In genomic region chr12:92403210-92404175, GRCh38 we compare ENCODE assay signal across 8 cellular contexts.
DNase-seq lines count a peak whose midpoint lies in the region; ATAC-seq, FAIRE-seq and TF ChIP-seq lines count a peak whose summit lies in the region.

No MANE protein-coding gene starts in this region.

- TF ChIP-seq CTCF in GM13977 (IDR thresholded peaks at IDR 0.05; ENCODE audit: extremely low read depth, insufficient read depth, missing control alignments) = no peak
- TF ChIP-seq CTCF in OCI-LY7 (conservative IDR thresholded peaks at IDR 0.05; ENCODE audit: low read length) = no peak
- TF ChIP-seq CTCF in GM12878 (IDR thresholded peaks at IDR 0.05 in 2 of 3, conservative IDR thresholded peaks at IDR 0.05 in 1 of 3; ENCODE audit: control insufficient read depth in 2 of 3, extremely low read depth in 1 of 3, insufficient read depth in 1 of 3, low read depth in 3 of 3, low read length in 3 of 3) = no peak
- TF ChIP-seq CTCF in progenitor cell of endocrine pancreas (IDR thresholded peaks at IDR 0.05; ENCODE audit: unreplicated experiment) = no peak
- TF ChIP-seq CTCF in coronary artery (IDR thresholded peaks at IDR 0.05) = no peak

- H4K20me1 ChIP-seq in OCI-LY7 (ENCODE audit: insufficient read depth, low read length) (no peaks in the 10 kb centered on the region), GM12878 (ENCODE audit: control insufficient read depth, insufficient read depth) (no peaks in the 10 kb centered on the region)

- peaks cover 81% of the 10 kb centered on the region for H3K4me1 ChIP-seq in OCI-LY7 (ENCODE audit: insufficient read depth, low read length, poor library complexity, severe bottlenecking)
- H3K4me1 ChIP-seq in GM12878 (ENCODE audit: control insufficient read depth, insufficient read depth, low read length) = peaks cover 70% of the 10 kb centered on the region

- H3K36me3 ChIP-seq in OCI-LY7 (ENCODE audit: insufficient read depth, low read length) = no peaks in the 10 kb centered on the region
- no peaks in the 10 kb centered on the region for H3K36me3 ChIP-seq in GM12878 (ENCODE audit: control insufficient read depth in 2 of 2, insufficient read depth in 2 of 2, low read length in 1 of 2)

- H3K27me3 ChIP-seq in GM12878 (replicated peaks in 1 of 2; ENCODE audit: control insufficient read depth in 2 of 2, insufficient read depth in 2 of 2, low read length in 1 of 2) = no peaks in the 10 kb centered on the region

- H3K4me3 Mint-ChIP-seq in stimulated activated memory B cell treated with anti-CD40 and anti-IgM and Interleukin-4, amounts not matched to agents 10 μg/mL and 1 μg/mL and 100 μg/mL, for 72 hours = peak overlapping the region; percentile 57
- no peak overlapping the region for H3K4me3 Mint-ChIP-seq in progenitor cell of endocrine pancreas (ENCODE audit: low read depth)

- SMC1A ChIA-PET in GM12878 (lab: Charles Lee; ENCODE audit: uncharacterized antibody, unreplicated experiment) = interaction anchor here (0.6 to 11.7 kb wide), 54 partner anchors 10 to 774 kb away, joined by 3 to 145 read pairs (median 4); partner anchors contain the start of gene BTG1

- peak; percentile 83 for ATAC-seq in GM21825 (IDR thresholded peaks at IDR 0.05; ENCODE audit: unreplicated experiment)
- peak; percentile 85 for ATAC-seq in GM12878
- ATAC-seq in stimulated activated memory B cell treated with anti-CD40 and anti-IgM and Interleukin-4, amounts not matched to agents 10 μg/mL and 1 μg/mL and 100 μg/mL, for 72 hours = peak; percentile 93

- BruUV-seq in OCI-LY7 (replicated peaks; lab: Mats Ljungman, UMichigan) (TSS peak; percentile 96), GM12878 (replicated peaks; lab: Mats Ljungman, UMichigan) (TSS peak; percentile 98)

- H3K9me3 Mint-ChIP-seq in stimulated activated memory B cell treated with anti-CD40 and anti-IgM and Interleukin-4, amounts not matched to agents 10 μg/mL and 1 μg/mL and 100 μg/mL, for 72 hours = no peaks in the 10 kb centered on the region
- peaks cover 5% of the 10 kb centered on the region for H3K9me3 Mint-ChIP-seq in progenitor cell of endocrine pancreas (ENCODE audit: low read depth)

- H3K4me3 ChIP-seq in OCI-LY7 (ENCODE audit: low read depth, low read length, poor library complexity, severe bottlenecking) = peak overlapping the region; percentile 34
- no peak overlapping the region for H3K4me3 ChIP-seq in GM12878
- no peak overlapping the region for H3K4me3 ChIP-seq in coronary artery

- intact Hi-C loops in OCI-LY7 (cut with micrococcal nuclease; ENCODE audit: unreplicated experiment) = loop anchor here (1.0 to 5.0 kb wide), 3 partner anchors 40 to 371 kb away; no protein-coding TSS in a partner anchor
- intact Hi-C loops in GM12878 (cut with micrococcal nuclease; ENCODE audit: unreplicated experiment) = loop anchor here (1.0 to 5.0 kb wide), 5 partner anchors 40 to 371 kb away; no protein-coding TSS in a partner anchor

- peak; percentile 64 for DNase-seq in GM13977 (ENCODE audit: low spot score)
- DNase-seq in OCI-LY7 (ENCODE audit: low spot score) = peak; percentile 85
- peak; percentile 98 for DNase-seq in GM12878 (ENCODE audit: low read depth, low spot score)
- no peak for DNase-seq in progenitor cell of endocrine pancreas (ENCODE audit: low spot score, unreplicated experiment)
- DNase-seq in coronary artery (ENCODE audit: low spot score) = no peak
- DNase-seq in NCI-H1048 (lab: John Stamatoyannopoulos, UW) = no peak

- H3K27ac ChIP-seq in OCI-LY7 (ENCODE audit: low read depth, low read length, poor library complexity, severe bottlenecking) (peak overlapping the region; percentile 70), GM12878 (ENCODE audit: control insufficient read depth, insufficient read depth) (peak overlapping the region; percentile 98), coronary artery (no peak overlapping the region)

- peak overlapping the region; percentile 50 for H3K4me2 ChIP-seq in OCI-LY7 (ENCODE audit: low read length)
- peak overlapping the region; percentile 80 for H3K4me2 ChIP-seq in GM12878 (ENCODE audit: control insufficient read depth, insufficient read depth)

- H3K27ac Mint-ChIP-seq in stimulated activated memory B cell treated with anti-CD40 and anti-IgM and Interleukin-4, amounts not matched to agents 10 μg/mL and 1 μg/mL and 100 μg/mL, for 72 hours = peak overlapping the region; percentile 99
- H3K27ac Mint-ChIP-seq in progenitor cell of endocrine pancreas = no peak overlapping the region

- H3K9ac ChIP-seq in GM12878 (ENCODE audit: control insufficient read depth, insufficient read depth, low read length) = peak overlapping the region; percentile 66

- H3K9me3 ChIP-seq in OCI-LY7 (ENCODE audit: low read length) (no peaks in the 10 kb centered on the region), GM12878 (replicated peaks; ENCODE audit: control insufficient read depth, insufficient read depth, low read length) (no peaks in the 10 kb centered on the region; the same call in 1 of the 3 replicates)

- peak; percentile 35; the same call in 1 of the 2 replicates for TF ChIP-seq RAD21 in GM12878 (IDR thresholded peaks at IDR 0.05; ENCODE audit: insufficient read depth, low read depth, low read length)

- H2AFZ ChIP-seq in OCI-LY7 (ENCODE audit: low read length) (peak overlapping the region; percentile 77), GM12878 (ENCODE audit: control insufficient read depth, low read depth, low read length) (no peak overlapping the region; the same call in 1 of the 2 replicates)

- RAD21 ChIA-PET in GM12878 (lab: Charles Lee; ENCODE audit: unreplicated experiment) = interaction anchor here (0.6 to 5.7 kb wide), 44 partner anchors 26 to 625 kb away, joined by 3 to 71 read pairs (median 4); partner anchors contain the start of gene BTG1

- H3K36me3 Mint-ChIP-seq in stimulated activated memory B cell treated with anti-CD40 and anti-IgM and Interleukin-4, amounts not matched to agents 10 μg/mL and 1 μg/mL and 100 μg/mL, for 72 hours = no peaks in the 10 kb centered on the region
- no peaks in the 10 kb centered on the region for H3K36me3 Mint-ChIP-seq in progenitor cell of endocrine pancreas (ENCODE audit: insufficient read depth)

- H3K79me2 ChIP-seq in OCI-LY7 (ENCODE audit: insufficient read depth, low read depth, low read length) (no peaks in the 10 kb centered on the region), GM12878 (ENCODE audit: control insufficient read depth, insufficient read depth, low read length) (no peaks in the 10 kb centered on the region; the same call in 1 of the 2 replicates)

- no peaks in the 10 kb centered on the region for H3K9me2 ChIP-seq in OCI-LY7 (ENCODE audit: insufficient read depth, low read length)

- peak; percentile 49; the same call in 1 of the 2 replicates for TF ChIP-seq POLR2A in GM12878 (IDR thresholded peaks at IDR 0.05; ENCODE audit: low read depth, low read length)

- WGBS in GM12878 (ENCODE audit: insufficient coverage, insufficient replicate concordance, low lambda C conversion rate, missing lambda C conversion rate) = 0% methylated on average over 3 of the region's 3 CpGs

- TF ChIP-seq EP300 in GM12878 (IDR thresholded peaks at IDR 0.05; ENCODE audit: borderline replicate concordance in 1 of 2, control insufficient read depth in 1 of 2, low read depth in 2 of 2, low read length in 2 of 2) = peak; percentile 80 to 95

- in situ Hi-C loops in GM13977 (cut with MboI; ENCODE audit: low pct_unique_long_range_greater_than_20kb, low sequenced_read_pairs, unreplicated experiment) (loop anchor here (25.0 kb wide), 1 partner anchor 1016 kb away; no protein-coding TSS in a partner anchor), GM12878 (cut with MboI) (loop anchor here (5.0 kb wide), 1 partner anchor 256 kb away; the partner anchor contains the start of gene BTG1)

- POLR2A ChIA-PET in OCI-LY7 (lab: Charles Lee) = interaction anchor here (0.5 to 5.6 kb wide), 39 partner anchors 10 to 393 kb away, joined by 3 to 76 read pairs (median 3); partner anchors contain the start of gene BTG1
- POLR2A ChIA-PET in GM12878 (lab: Charles Lee) = interaction anchor here (0.7 to 4.3 kb wide), 18 partner anchors 21 to 343 kb away, joined by 3 to 40 read pairs (median 4); partner anchors contain the start of gene BTG1

- CTCF ChIA-PET in OCI-LY7 (lab: Charles Lee; ENCODE audit: unreplicated experiment) = interaction anchor here (0.8 to 1.7 kb wide), 3 partner anchors 30 to 40 kb away, joined by 3 to 8 read pairs (median 3); no protein-coding TSS in a partner anchor
- CTCF ChIA-PET in GM12878 (lab: Yijun Ruan, JAX) = interaction anchor here (0.6 to 2.7 kb wide), 13 partner anchors 28 to 231 kb away, joined by 3 to 10 read pairs (median 4); no protein-coding TSS in a partner anchor

- H3K27me3 Mint-ChIP-seq in stimulated activated memory B cell treated with anti-CD40 and anti-IgM and Interleukin-4, amounts not matched to agents 10 μg/mL and 1 μg/mL and 100 μg/mL, for 72 hours = no peaks in the 10 kb centered on the region
- no peaks in the 10 kb centered on the region for H3K27me3 Mint-ChIP-seq in progenitor cell of endocrine pancreas

- peak; percentile 94 for FAIRE-seq in GM12878 (lab: Jason Lieb, UNC)

- H3K4me1 Mint-ChIP-seq in stimulated activated memory B cell treated with anti-CD40 and anti-IgM and Interleukin-4, amounts not matched to agents 10 μg/mL and 1 μg/mL and 100 μg/mL, for 72 hours = peaks cover 86% of the 10 kb centered on the region
- H3K4me1 Mint-ChIP-seq in progenitor cell of endocrine pancreas (ENCODE audit: low read depth) = peaks cover 18% of the 10 kb centered on the region

TF ChIP-seq in GM12878, 131 proteins besides CTCF, POLR2A, EP300 and RAD21 (continues in another document):
- peak; percentile 66; the same call in 1 of the 2 replicates for TF ChIP-seq CREM (IDR thresholded peaks at IDR 0.05; ENCODE audit: low read depth)

Comparison
In these comparisons a context has a peak if more than half of its experiments do, and no peak if none do; other contexts are left out.
1. DNase-seq: peak in GM13977 (single experiment), OCI-LY7 (single experiment) and GM12878 (single experiment); none in progenitor cell of endocrine pancreas (single experiment), coronary artery (single experiment) and NCI-H1048 (single experiment).
2. H3K27ac ChIP-seq: peak in OCI-LY7 (single experiment) and GM12878 (single experiment); none in coronary artery (0 of 2).
3. Peak in every context shown above with its lines, with median percentiles within 50 percentile points of each other: ATAC-seq.